In genomic region chr1:3393024-3393986, GRCh38 we compare ENCODE assay signal across 9 cellular contexts.
DNase-seq lines count a peak whose midpoint lies in the region; ATAC-seq and TF ChIP-seq lines count a peak whose summit lies in the region.
"Had no signal": no experiment of that assay in that cellular context is flagged by ENCODE, and none has a peak within 500 bp of the region (broad histone marks: within the 10 kb centered on the region; RNA-seq: fewer than 3 reads in every experiment).

No MANE protein-coding gene starts in this region.

- no peak overlapping the region for H3K4me3 ChIP-seq in PC-3 (ENCODE audit: low read length)
- H3K4me3 ChIP-seq in mesenchymal stem cell (ENCODE audit: insufficient read depth in 1 of 2, low read depth in 1 of 2, low read length in 2 of 2), result peak overlapping the region in 1 of 2 experiments; percentile 49
- peak overlapping the region; percentile 70 for H3K4me3 ChIP-seq in thoracic aorta

- H3K9ac ChIP-seq in PC-3 (ENCODE audit: low read length), result no peak overlapping the region
- peak overlapping the region; percentile 51 for H3K9ac ChIP-seq in mesenchymal stem cell (ENCODE audit: low read length)

- no peak overlapping the region for H2BK15ac ChIP-seq in mesenchymal stem cell (ENCODE audit: low read depth, poor library complexity, severe bottlenecking)

- H2BK5ac ChIP-seq in mesenchymal stem cell (ENCODE audit: low read depth, low read length, poor library complexity, severe bottlenecking), result no peak overlapping the region

- no peak overlapping the region for H3K14ac ChIP-seq in mesenchymal stem cell (ENCODE audit: low read length in 2 of 2)

- H3K9me3 ChIP-seq in PC-3 (ENCODE audit: low read length), result no peaks in the 10 kb centered on the region
- H3K9me3 ChIP-seq in mesenchymal stem cell (ENCODE audit: control insufficient read depth, low read length), result no peaks in the 10 kb centered on the region
- no peaks in the 10 kb centered on the region for H3K9me3 ChIP-seq in thoracic aorta

- H3K79me2 ChIP-seq in PC-3 (ENCODE audit: low read length), result no peaks in the 10 kb centered on the region

- H3K4ac ChIP-seq in mesenchymal stem cell (ENCODE audit: low read depth in 1 of 2, low read length in 2 of 2), result no peak overlapping the region

- WGBS in mesenchymal stem cell, result 2% methylated on average over 62 of the region's 63 CpGs

- H3K36me3 ChIP-seq in PC-3 (ENCODE audit: low read depth, low read length) (no peaks in the 10 kb centered on the region), mesenchymal stem cell (ENCODE audit: control insufficient read depth in 1 of 2, insufficient read depth in 2 of 2, low read depth in 1 of 2, low read length in 2 of 2) (peaks cover 0 to 3% of the 10 kb centered on the region in 2 experiments), thoracic aorta (no peaks in the 10 kb centered on the region)

- ATAC-seq in PC-3 (peak; percentile 12), thoracic aorta (ENCODE audit: insufficient number of reproducible peaks, low FRiP score, low read depth) (no peak), HG03354 (IDR thresholded peaks at IDR 0.05; ENCODE audit: poor library complexity, severe bottlenecking, unreplicated experiment) (no peak)
- ATAC-seq: activated T-cell treated with anti-CD3 and anti-CD28 coated beads, Interleukin-2, amount 50 U/mL, for 4 hours had no signal

- H4K20me1 ChIP-seq in PC-3 (ENCODE audit: low read length), result no peaks in the 10 kb centered on the region

- H3K79me1 ChIP-seq in mesenchymal stem cell (replicated peaks; ENCODE audit: low read length, poor library complexity, severe bottlenecking), result no peaks in the 10 kb centered on the region

- H2AK5ac ChIP-seq in mesenchymal stem cell (ENCODE audit: low read length, severe bottlenecking), result no peak overlapping the region

- H3K27me3 ChIP-seq in PC-3 (ENCODE audit: low read length) (peaks cover 100% of the 10 kb centered on the region), mesenchymal stem cell (ENCODE audit: control insufficient read depth in 1 of 2, insufficient read depth in 1 of 2, low read length in 2 of 2) (peaks cover 59 to 84% of the 10 kb centered on the region in 2 experiments), thoracic aorta (replicated peaks; ENCODE audit: insufficient read depth) (no peaks in the 10 kb centered on the region)

- no peak overlapping the region for H2AFZ ChIP-seq in PC-3 (ENCODE audit: low read length)
- H2AFZ ChIP-seq in mesenchymal stem cell (ENCODE audit: low read depth, low read length), result no peak overlapping the region

- H3K9me2 ChIP-seq in PC-3 (replicated peaks; ENCODE audit: low read length), result no peaks in the 10 kb centered on the region

- no peak overlapping the region for H4K91ac ChIP-seq in mesenchymal stem cell (ENCODE audit: low read length)

- no peak overlapping the region for H2BK12ac ChIP-seq in mesenchymal stem cell (ENCODE audit: low read length in 2 of 2)

- no peak overlapping the region for H4K8ac ChIP-seq in mesenchymal stem cell (ENCODE audit: low read length)

- CTCF ChIA-PET in PC-3 (lab: Charles Lee), result no interaction called here

- intact Hi-C loops in PC-3 (cut with micrococcal nuclease), result no loop called here

- H2BK120ac ChIP-seq in mesenchymal stem cell (ENCODE audit: low read depth, low read length), result no peak overlapping the region

- POLR2A ChIA-PET in PC-3 (lab: Charles Lee; ENCODE audit: unreplicated experiment), result no interaction called here

- no peak overlapping the region for H3K23ac ChIP-seq in mesenchymal stem cell (ENCODE audit: low read length in 2 of 2)

- DNase-seq in PC-3, result no peak
- peak; percentile 34 for DNase-seq in fibroblast of peridontal ligament (ENCODE audit: extremely low read depth)
- peak; percentile 11 for DNase-seq in mesenchymal stem cell
- no peak for DNase-seq in thoracic aorta (ENCODE audit: low spot score)
- DNase-seq in activated CD4-positive, CD25-positive, alpha-beta regulatory T cell (lab: John Stamatoyannopoulos, UW), result no peak
- no peak for DNase-seq in mesenteric fat pad (ENCODE audit: low spot score)
- DNase-seq: activated T-cell treated with anti-CD3 and anti-CD28 coated beads, Interleukin-2, amount 50 U/mL, for 4 hours; occipital lobe had no signal

- H3K18ac ChIP-seq in mesenchymal stem cell (ENCODE audit: low read depth in 1 of 2, low read length in 2 of 2), result no peak overlapping the region

- no peak for TF ChIP-seq CTCF in PC-3 (conservative IDR thresholded peaks at IDR 0.05; ENCODE audit: low read depth, low read length)
- TF ChIP-seq CTCF in thoracic aorta (IDR thresholded peaks at IDR 0.05), result no peak

- H3K4me1 ChIP-seq in PC-3 (ENCODE audit: insufficient read depth, low read length) (no peaks in the 10 kb centered on the region), mesenchymal stem cell (ENCODE audit: control insufficient read depth, insufficient read depth, low read depth, low read length) (peaks cover 3% of the 10 kb centered on the region), thoracic aorta (ENCODE audit: control insufficient read depth in 1 of 2, low read depth in 2 of 2) (peaks cover 31 to 87% of the 10 kb centered on the region in 2 donors)

- no peak overlapping the region for H3K27ac ChIP-seq in PC-3 (ENCODE audit: low read length)
- H3K27ac ChIP-seq in mesenchymal stem cell (ENCODE audit: low read length, poor library complexity, severe bottlenecking), result no peak overlapping the region
- peak overlapping the region; percentile 97 for H3K27ac ChIP-seq in thoracic aorta

- BruUV-seq in PC-3 (replicated peaks; lab: Mats Ljungman, UMichigan), result no TSS peak

- H3K4me2 ChIP-seq in PC-3 (ENCODE audit: low read length) (no peak overlapping the region), mesenchymal stem cell (ENCODE audit: low read length, poor library complexity, severe bottlenecking) (no peak overlapping the region)

- no peaks in the 10 kb centered on the region for H3F3A ChIP-seq in PC-3 (ENCODE audit: low read length, unreplicated experiment)

Comparison
In these comparisons a context has a peak if more than half of its experiments do, and no peak if none do; other contexts are left out.
1. DNase-seq: peak in fibroblast of peridontal ligament (single experiment) and mesenchymal stem cell (single experiment); none in PC-3 (single experiment), thoracic aorta (single experiment), activated CD4-positive, CD25-positive, alpha-beta regulatory T cell (0 of 4) and mesenteric fat pad (single experiment).
2. H3K27ac ChIP-seq: peak in thoracic aorta (2 of 2); none in PC-3 (single experiment) and mesenchymal stem cell (single experiment).